In the genomic region with DNA sequence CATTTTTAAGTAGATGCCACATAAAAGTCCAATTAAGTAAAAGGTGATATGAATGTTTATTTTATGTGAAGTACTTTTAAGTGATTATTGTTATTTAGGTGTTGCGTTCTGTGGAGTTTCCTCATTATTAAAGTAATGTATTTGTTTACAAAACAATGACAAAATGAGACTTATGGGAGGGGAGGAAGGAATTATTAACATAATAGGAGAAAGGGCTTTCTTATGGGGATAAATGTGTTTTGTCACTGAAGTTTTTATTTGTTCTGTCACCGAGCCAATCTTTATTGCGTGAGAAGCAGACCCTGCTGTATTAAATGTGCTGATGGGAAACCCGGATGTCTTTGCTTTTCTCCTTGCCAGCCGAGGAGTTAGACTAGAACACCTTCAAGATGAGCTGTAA, we compare ENCODE assay signal across 15 cellular contexts. TPM values are rescaled to one million over a fixed set of nuclear protein-coding genes. Genes with fewer than 3 reads are reported as not detected.
DNase-seq lines count a peak whose midpoint lies in the region; ATAC-seq and TF ChIP-seq lines count a peak whose summit lies in the region.
"Had no signal": no experiment of that assay in that cellular context is flagged by ENCODE, and none has a peak within 500 bp of the region (broad histone marks: within the 10 kb centered on the region; RNA-seq: fewer than 3 reads in every experiment).

No MANE protein-coding gene starts in this region.

- no peak overlapping the region for H3K4me3 Mint-ChIP-seq in T-helper 17 cell
- H3K4me3 Mint-ChIP-seq: activated naive CD4-positive, alpha-beta T cell treated with anti-CD3 and anti-CD28 coated beads, Interleukin-2, amount 50 U/mL, for 24 hours; stimulated activated naive CD8-positive, alpha-beta T cell treated with anti-CD3 and anti-CD28 coated beads, Interleukin-15, amount 100 ng/mL, for 72 hours; T-cell had no signal

- H3K36me3 ChIP-seq in HEK293 (ENCODE audit: control insufficient read depth in 2 of 2, insufficient read depth in 1 of 2, low read length in 2 of 2) (no peaks in the 10 kb centered on the region), SJSA1 (no peaks in the 10 kb centered on the region), iPS-20b (ENCODE audit: insufficient read depth, low read depth, low read length) (no peaks in the 10 kb centered on the region), stomach smooth muscle (ENCODE audit: control insufficient read depth in 2 of 2, insufficient read depth in 2 of 2, low read length in 2 of 2) (no peaks in the 10 kb centered on the region)

- CTCF ChIA-PET in HEK293 (lab: Yijun Ruan, JAX): interaction anchor here (0.6 kb wide), 2 partner anchors 48 to 197 kb away, joined by 3 read pairs; no protein-coding TSS in a partner anchor

- no peak for TF ChIP-seq CTCF in HEK293 (tag by site-specific recombination; IDR thresholded peaks at IDR 0.05)

- DNase-seq in SJSA1 (ENCODE audit: low read depth in 1 of 2, low spot score in 2 of 2): peak in 1 of 2 experiments; percentile 59
- no peak for DNase-seq in T-helper 17 cell
- DNase-seq in activated CD8-positive, alpha-beta memory T cell treated with anti-CD3 and anti-CD28 coated beads, Interleukin-2, amount 50 U/mL, for 4 hours: no peak
- DNase-seq: dorsolateral prefrontal cortex; NCI-H1417 treated with DMSO at 0.1 percent for 48 hours; stimulated activated CD4-positive, alpha-beta T cell treated with anti-CD3 and anti-CD28 coated beads, Interleukin-4, amount 100 ng/mL, for 4 hours; stimulated activated naive CD8-positive, alpha-beta T cell treated with anti-CD3 and anti-CD28 coated beads, Interleukin-15, amount 100 ng/mL, for 72 hours; T-cell had no signal

- H3K27ac ChIP-seq in HEK293 (ENCODE audit: extremely low read depth, low read depth, low read length): peak overlapping the region; percentile 61
- H3K27ac ChIP-seq in SJSA1: peak overlapping the region; percentile 72
- no peak overlapping the region for H3K27ac ChIP-seq in iPS-20b (ENCODE audit: low read length)
- peak overlapping the region; percentile 98 for H3K27ac ChIP-seq in stomach smooth muscle (ENCODE audit: low read length)

- H3K27me3 ChIP-seq in SJSA1 (replicated peaks): no peaks in the 10 kb centered on the region
- no peaks in the 10 kb centered on the region for H3K27me3 ChIP-seq in iPS-20b (ENCODE audit: insufficient read depth, low read length)
- H3K27me3 ChIP-seq in stomach smooth muscle (ENCODE audit: control insufficient read depth in 1 of 2, insufficient read depth in 2 of 2, low read length in 2 of 2): no peaks in the 10 kb centered on the region
- H3K27me3 ChIP-seq: dorsolateral prefrontal cortex had no signal

- POLR2A ChIA-PET in HEK293 (lab: Yijun Ruan, JAX): no interaction called here

- no peak overlapping the region for H3K4me3 ChIP-seq in HEK293 (ENCODE audit: low read depth, low read length)
- H3K4me3 ChIP-seq in SJSA1: no peak overlapping the region
- peak overlapping the region; percentile 31; the same call in 1 of the 2 replicates for H3K4me3 ChIP-seq in iPS-20b (ENCODE audit: low read length)
- H3K4me3 ChIP-seq in stomach smooth muscle (ENCODE audit: low read length in 2 of 2): no peak overlapping the region
- H3K4me3 ChIP-seq: dorsolateral prefrontal cortex had no signal

- H3K36me3 Mint-ChIP-seq in T-helper 17 cell (ENCODE audit: low read depth): no peaks in the 10 kb centered on the region
- H3K36me3 Mint-ChIP-seq: activated naive CD4-positive, alpha-beta T cell treated with anti-CD3 and anti-CD28 coated beads, Interleukin-2, amount 50 U/mL, for 24 hours; T-cell had no signal

- H3K27me3 Mint-ChIP-seq in T-helper 17 cell: peaks cover 27% of the 10 kb centered on the region
- H3K27me3 Mint-ChIP-seq: stimulated activated naive CD8-positive, alpha-beta T cell treated with anti-CD3 and anti-CD28 coated beads, Interleukin-15, amount 100 ng/mL, for 72 hours had no signal

- no peaks in the 10 kb centered on the region for H3K4me1 Mint-ChIP-seq in T-helper 17 cell
- H3K4me1 Mint-ChIP-seq: activated naive CD4-positive, alpha-beta T cell treated with anti-CD3 and anti-CD28 coated beads, Interleukin-2, amount 50 U/mL, for 24 hours; stimulated activated naive CD8-positive, alpha-beta T cell treated with anti-CD3 and anti-CD28 coated beads, Interleukin-15, amount 100 ng/mL, for 72 hours; T-cell had no signal

- no peak for ATAC-seq in T-helper 17 cell
- no peak for ATAC-seq in HG03521 (IDR thresholded peaks at IDR 0.05; ENCODE audit: unreplicated experiment)
- ATAC-seq: HepG2; left lobe of liver; stimulated activated naive CD8-positive, alpha-beta T cell treated with anti-CD3 and anti-CD28 coated beads, Interleukin-15, amount 100 ng/mL, for 72 hours; T-cell had no signal

- H3K9ac ChIP-seq in iPS-20b (ENCODE audit: low read depth, low read length) (no peak overlapping the region), stomach smooth muscle (ENCODE audit: low read length in 2 of 2) (peak overlapping the region in 1 of 2 donors; percentile 1)

- no peak overlapping the region for H3K27ac Mint-ChIP-seq in T-helper 17 cell
- H3K27ac Mint-ChIP-seq: activated naive CD4-positive, alpha-beta T cell treated with anti-CD3 and anti-CD28 coated beads, Interleukin-2, amount 50 U/mL, for 24 hours; stimulated activated naive CD8-positive, alpha-beta T cell treated with anti-CD3 and anti-CD28 coated beads, Interleukin-15, amount 100 ng/mL, for 72 hours; T-cell had no signal

- peaks cover 77% of the 10 kb centered on the region for H3K4me1 ChIP-seq in HEK293 (ENCODE audit: control insufficient read depth, insufficient read depth, low read length)
- H3K4me1 ChIP-seq in SJSA1 (replicated peaks): peaks cover 94% of the 10 kb centered on the region
- peaks cover 44% of the 10 kb centered on the region for H3K4me1 ChIP-seq in iPS-20b (ENCODE audit: insufficient read depth, low read length)
- H3K4me1 ChIP-seq in stomach smooth muscle (ENCODE audit: control insufficient read depth, insufficient read depth, low read length): peaks cover 46% of the 10 kb centered on the region

- H3K9me3 ChIP-seq in HEK293 (ENCODE audit: control insufficient read depth, insufficient read depth, low read depth, low read length) (no peaks in the 10 kb centered on the region), SJSA1 (replicated peaks) (no peaks in the 10 kb centered on the region), iPS-20b (ENCODE audit: insufficient read depth, low read depth, low read length) (no peaks in the 10 kb centered on the region), stomach smooth muscle (ENCODE audit: control insufficient read depth in 2 of 2, low read length in 2 of 2) (no peaks in the 10 kb centered on the region), T-helper 17 cell (ENCODE audit: control insufficient read depth, low read length, poor library complexity, severe bottlenecking) (no peaks in the 10 kb centered on the region)

TF ChIP-seq in HEK293, 187 proteins besides CTCF, POLR2A, EP300 and RAD21 (continues in another document):
- peak; percentile 95 for TF ChIP-seq ZNF366 (tag by site-specific recombination; conservative IDR thresholded peaks at IDR 0.05)
- TF ChIP-seq ZNF624 (tag by site-specific recombination; IDR thresholded peaks at IDR 0.05): peak; percentile 75; the same call in 1 of the 2 replicates
- TF ChIP-seq ZNF629 (tag by site-specific recombination; IDR thresholded peaks at IDR 0.05): peak; percentile 84
- TF ChIP-seq ZNF433 (tag by site-specific recombination; IDR thresholded peaks at IDR 0.05; ENCODE audit: low read depth): no peak
- peak; percentile 69; the same call in 1 of the 2 replicates for TF ChIP-seq OSR2 (tag by site-specific recombination; IDR thresholded peaks at IDR 0.05)
- TF ChIP-seq ZNF658 (tag by site-specific recombination; IDR thresholded peaks at IDR 0.05): no peak
- no peak for TF ChIP-seq ZNF777 (tag by site-specific recombination; IDR thresholded peaks at IDR 0.05; ENCODE audit: borderline replicate concordance)
- TF ChIP-seq ZNF214 (tag by site-specific recombination; IDR thresholded peaks at IDR 0.05; ENCODE audit: borderline replicate concordance): no peak
- TF ChIP-seq ZNF76 (tag by site-specific recombination; IDR thresholded peaks at IDR 0.05; ENCODE audit: borderline replicate concordance, low read depth): peak; percentile 36; the same call in 1 of the 2 replicates
- no peak for TF ChIP-seq ZNF514 (tag by site-specific recombination; IDR thresholded peaks at IDR 0.05)
- TF ChIP-seq, protein P1, sequence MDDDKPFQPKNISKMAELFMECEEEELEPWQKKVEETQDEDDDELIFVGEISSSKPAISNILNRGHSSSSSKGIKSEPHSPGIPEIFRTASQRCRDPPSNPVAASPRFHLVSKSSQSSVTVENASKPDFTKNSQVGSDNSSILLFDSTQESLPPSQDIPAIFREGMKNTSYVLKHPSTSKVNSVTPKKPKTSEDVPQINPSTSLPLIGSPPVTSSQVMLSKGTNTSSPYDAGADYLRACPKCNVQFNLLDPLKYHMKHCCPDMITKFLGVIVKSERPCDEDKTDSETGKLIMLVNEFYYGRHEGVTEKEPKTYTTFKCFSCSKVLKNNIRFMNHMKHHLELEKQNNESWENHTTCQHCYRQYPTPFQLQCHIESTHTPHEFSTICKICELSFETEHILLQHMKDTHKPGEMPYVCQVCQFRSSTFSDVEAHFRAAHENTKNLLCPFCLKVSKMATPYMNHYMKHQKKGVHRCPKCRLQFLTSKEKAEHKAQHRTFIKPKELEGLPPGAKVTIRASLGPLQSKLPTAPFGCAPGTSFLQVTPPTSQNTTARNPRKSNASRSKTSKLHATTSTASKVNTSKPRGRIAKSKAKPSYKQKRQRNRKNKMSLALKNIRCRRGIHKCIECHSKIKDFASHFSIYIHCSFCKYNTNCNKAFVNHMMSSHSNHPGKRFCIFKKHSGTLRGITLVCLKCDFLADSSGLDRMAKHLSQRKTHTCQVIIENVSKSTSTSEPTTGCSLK (tag by site-specific recombination; IDR thresholded peaks at IDR 0.05): no peak
- no peak for TF ChIP-seq ZNF521 (tag by site-specific recombination; IDR thresholded peaks at IDR 0.05)
- TF ChIP-seq KLF16 (tag by site-specific recombination; IDR thresholded peaks at IDR 0.05): no peak
- TF ChIP-seq ZFP37 (tag by site-specific recombination; IDR thresholded peaks at IDR 0.05): no peak
- peak; percentile 81 for TF ChIP-seq SP7 (tag by site-specific recombination; IDR thresholded peaks at IDR 0.05)
- TF ChIP-seq ZNF596 (tag by site-specific recombination; IDR thresholded peaks at IDR 0.05): no peak
- no peak for TF ChIP-seq ZNF626 (tag by site-specific recombination; IDR thresholded peaks at IDR 0.05)

RNA-seq across cellular contexts. Expression of a gene that starts 44.5 kb away (rescaled TPM):
- total RNA-seq in SJSA1 (2014; rRNA removed; shearing (Covaris generic)): 62.2 and 99.6 TPM in 2 replicates
- 10 to 100 TPM; 19.3 to 19.5 TPM for total RNA-seq in T-helper 17 cell
